1 cellular context compared by ENCODE assay signal in genomic region chr11:10351435-10351767, GRCh38.
A peak's percentile ranks its signal among the peaks of the same experiment; 100 is the strongest.
TF ChIP-seq lines count a peak whose summit lies in the region.

No MANE protein-coding gene starts in this region.

TF ChIP-seq in K562, 482 proteins besides CTCF, POLR2A, EP300 and RAD21 (continued from another document):
- peak; percentile 33; the same call in 1 of the 2 replicates for TF ChIP-seq HES1 (IDR thresholded peaks at IDR 0.05; ENCODE audit: low read depth)
- no peak for TF ChIP-seq BRD4 (IDR thresholded peaks at IDR 0.05)
- TF ChIP-seq POLR3G (IDR thresholded peaks at IDR 0.05; ENCODE audit: extremely low read depth, insufficient read length, insufficient replicate concordance), result no peak
- no peak for TF ChIP-seq ZNF146 (CRISPR knock-in tag; IDR thresholded peaks at IDR 0.05; ENCODE audit: unreplicated experiment)
- no peak for TF ChIP-seq SP2 (IDR thresholded peaks at IDR 0.05; ENCODE audit: extremely low read depth, low read depth, low read length, poor library complexity, severe bottlenecking)
- peak; percentile 46; the same call in 1 of the 2 replicates for TF ChIP-seq SOX6 (IDR thresholded peaks at IDR 0.05)
- no peak for TF ChIP-seq NR4A1 (CRISPR knock-in tag; IDR thresholded peaks at IDR 0.05)
- TF ChIP-seq NR4A1 (tag; IDR thresholded peaks at IDR 0.05), result 0 out of 2 replicates have a peak, but pooled peaks have one; percentile 35
- TF ChIP-seq POLR2H (tag; IDR thresholded peaks at IDR 0.05; ENCODE audit: low read depth), result no peak
- no peak for TF ChIP-seq MAFK (IDR thresholded peaks at IDR 0.05; ENCODE audit: low read length)
- no peak for TF ChIP-seq RBBP5 (IDR thresholded peaks at IDR 0.05; ENCODE audit: borderline replicate concordance, insufficient read depth, low read length, poor library complexity, severe bottlenecking)
- no peak for TF ChIP-seq TBL1XR1 (IDR thresholded peaks at IDR 0.05; ENCODE audit: low read length in 2 of 2)
- TF ChIP-seq ESRRA (IDR thresholded peaks at IDR 0.05; ENCODE audit: borderline replicate concordance, low read depth), result peak; percentile 95
- TF ChIP-seq SLC30A9 (CRISPR knock-in tag; IDR thresholded peaks at IDR 0.05), result no peak
- no peak for TF ChIP-seq SIN3B (IDR thresholded peaks at IDR 0.05; ENCODE audit: low read depth)
- no peak for TF ChIP-seq ATF2 (CRISPR knock-in tag; IDR thresholded peaks at IDR 0.05)
- no peak for TF ChIP-seq NR2C2 (CRISPR knock-in tag; IDR thresholded peaks at IDR 0.05)
- peak; percentile 55; the same call in 1 of the 2 replicates for TF ChIP-seq NR2C2 (tag; IDR thresholded peaks at IDR 0.05)
- no peak for TF ChIP-seq SPI1 (IDR thresholded peaks at IDR 0.05; ENCODE audit: borderline replicate concordance, low read depth, low read length)
- TF ChIP-seq STAT6 (CRISPR knock-in tag; IDR thresholded peaks at IDR 0.05), result no peak
- no peak for TF ChIP-seq KDM2B (CRISPR knock-in tag; IDR thresholded peaks at IDR 0.05)
- no peak for TF ChIP-seq NR1H2 (CRISPR knock-in tag; IDR thresholded peaks at IDR 0.05)
- no peak for TF ChIP-seq HMGN3 (IDR thresholded peaks at IDR 0.05; ENCODE audit: borderline replicate concordance, extremely low read depth, insufficient read length, low read depth, low read length)
- no peak for TF ChIP-seq ARID3B (CRISPR knock-in tag; IDR thresholded peaks at IDR 0.05; ENCODE audit: borderline replicate concordance)
- no peak for TF ChIP-seq ZNF318 (IDR thresholded peaks at IDR 0.05; ENCODE audit: borderline replicate concordance in 1 of 2, low read depth in 1 of 2)
- no peak for TF ChIP-seq ZNF518B (CRISPR knock-in tag; IDR thresholded peaks at IDR 0.05)
- no peak for TF ChIP-seq NCOA1 (IDR thresholded peaks at IDR 0.05; ENCODE audit: low read depth)
- TF ChIP-seq ZFP91 (CRISPR knock-in tag; IDR thresholded peaks at IDR 0.05), result no peak
- no peak for TF ChIP-seq ILK (tag; IDR thresholded peaks at IDR 0.05; ENCODE audit: borderline replicate concordance, low read depth)
TF ChIP-seq in K562: peak in this region for 28.
